Comparison of ENCODE assay signal across 8 cellular contexts in the genomic region with DNA sequence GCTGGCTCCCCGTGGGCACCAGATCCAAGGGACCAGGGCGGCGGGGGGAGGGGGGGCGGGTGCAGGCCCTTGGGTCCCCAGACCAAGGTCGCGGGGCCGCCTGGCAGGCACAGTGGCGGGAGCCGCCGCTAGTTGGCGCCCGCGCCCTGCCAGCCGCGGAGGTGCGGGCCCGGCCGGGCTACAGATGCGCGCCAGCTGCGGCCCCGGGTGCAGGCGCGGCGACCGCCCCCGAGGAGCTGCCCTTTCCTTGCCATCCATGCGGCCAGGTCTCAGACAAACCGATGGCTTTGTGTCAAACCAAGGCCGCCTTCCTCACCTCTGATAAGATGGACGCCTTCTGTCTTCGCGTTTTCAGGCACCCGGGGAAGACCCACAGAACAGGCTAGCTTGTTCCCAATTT. TPM values are rescaled to one million over a fixed set of nuclear protein-coding genes. Genes with fewer than 3 reads are reported as not detected.
DNase-seq lines count a peak whose midpoint lies in the region; ATAC-seq and TF ChIP-seq lines count a peak whose summit lies in the region.

No MANE protein-coding gene starts in this region.

- TF ChIP-seq CTCF in colonic mucosa (IDR thresholded peaks at IDR 0.05) = peak; percentile 87
- peak in 3 of 5 experiments; percentile 80 to 89 (median 81) for TF ChIP-seq CTCF in transverse colon (IDR thresholded peaks at IDR 0.05)

- H3K23ac ChIP-seq in mesendoderm (ENCODE audit: low read length) = peak overlapping the region; percentile 80

- peak overlapping the region; percentile 63 for H3K56ac ChIP-seq in mesendoderm (ENCODE audit: low read length)

- no peak overlapping the region for H2BK5ac ChIP-seq in mesendoderm (ENCODE audit: low read length)

- no peak for TF ChIP-seq POLR2A in transverse colon (IDR thresholded peaks at IDR 0.05)

- no peak overlapping the region for H2BK120ac ChIP-seq in mesendoderm (ENCODE audit: low read depth, low read length)

- no peak overlapping the region for H3K9ac ChIP-seq in colonic mucosa (ENCODE audit: low read depth in 2 of 2, low read length in 2 of 2)
- H3K9ac ChIP-seq in mesendoderm (ENCODE audit: low read length) = no peak overlapping the region

- TF ChIP-seq EP300 in transverse colon (IDR thresholded peaks at IDR 0.05; ENCODE audit: low read depth) = no peak

- H3K27ac ChIP-seq in colonic mucosa = no peak overlapping the region
- H3K27ac ChIP-seq in mesendoderm (ENCODE audit: low read depth, low read length) = no peak overlapping the region
- H3K27ac ChIP-seq in transverse colon = no peak overlapping the region

- no peak overlapping the region for H3K18ac ChIP-seq in mesendoderm (ENCODE audit: low read length)

- DNase-seq in COLO668 (lab: John Stamatoyannopoulos, UW; ENCODE audit: unreplicated experiment) (peak; percentile 69), HuH-7.5 (ENCODE audit: low spot score) (peak; percentile 94), colonic mucosa (no peak), mesendoderm (peak; percentile 52), transverse colon (peak; percentile 64), globus pallidus (ENCODE audit: low spot score) (no peak)
- DNase-seq in activated CD4-positive, CD25-positive, alpha-beta regulatory T cell (lab: John Stamatoyannopoulos, UW) = peak; percentile 44 to 58 (median 54)

- H3K36me3 ChIP-seq in colonic mucosa (no peaks in the 10 kb centered on the region), mesendoderm (ENCODE audit: control insufficient read depth, insufficient read depth, low read length) (no peaks in the 10 kb centered on the region), transverse colon (no peaks in the 10 kb centered on the region)

- in situ Hi-C loops in transverse colon (cut with MboI; ENCODE audit: low pct_ligation_motif_present in 1 of 4, low pct_unique_long_range_greater_than_20kb in 1 of 4, low sequenced_read_pairs in 3 of 4) = loop anchor here in 3 of 4 donors (10.0 to 25.0 kb wide), 3 partner anchors 103 to 173 kb away; no protein-coding TSS in a partner anchor

- peaks cover 13% of the 10 kb centered on the region for H3K4me1 ChIP-seq in colonic mucosa
- peaks cover 3% of the 10 kb centered on the region for H3K4me1 ChIP-seq in mesendoderm (ENCODE audit: control insufficient read depth, low read depth, low read length)
- peaks cover 0 to 40% (median 31%) of the 10 kb centered on the region in 4 donors for H3K4me1 ChIP-seq in transverse colon

- H3K79me1 ChIP-seq in mesendoderm (ENCODE audit: low read length) = no peaks in the 10 kb centered on the region

- H3K9me3 ChIP-seq in colonic mucosa (no peaks in the 10 kb centered on the region), transverse colon (no peaks in the 10 kb centered on the region)

- H4K8ac ChIP-seq in mesendoderm (ENCODE audit: low read depth, low read length) = no peak overlapping the region

- no peak overlapping the region for H2BK15ac ChIP-seq in mesendoderm (replicated peaks; ENCODE audit: low read depth)

- H3K79me2 ChIP-seq in mesendoderm (ENCODE audit: control insufficient read depth, insufficient read depth, low read length) = no peaks in the 10 kb centered on the region

- no peak overlapping the region for H3K4me3 ChIP-seq in colonic mucosa
- H3K4me3 ChIP-seq in mesendoderm (ENCODE audit: low read length) = no peak overlapping the region
- H3K4me3 ChIP-seq in transverse colon = peak overlapping the region in 2 of 4 donors; percentile 8 to 23

- H2AK5ac ChIP-seq in mesendoderm (ENCODE audit: low read length) = no peak overlapping the region

- H3K27me3 ChIP-seq in colonic mucosa = peaks cover 64% of the 10 kb centered on the region
- peaks cover 54% of the 10 kb centered on the region for H3K27me3 ChIP-seq in mesendoderm (ENCODE audit: insufficient read depth, low read length, poor library complexity)
- peaks cover 92% of the 10 kb centered on the region for H3K27me3 ChIP-seq in transverse colon

- H4K5ac ChIP-seq in mesendoderm (ENCODE audit: low read length) = no peak overlapping the region

- ATAC-seq in GM19397 (IDR thresholded peaks at IDR 0.05; ENCODE audit: unreplicated experiment) = no peak

- no peak overlapping the region for H3K4ac ChIP-seq in mesendoderm (ENCODE audit: low read depth, low read length)

- no CpG with 5 or more reads among the region's 34 CpGs for WGBS in mesendoderm (ENCODE audit: extremely low coverage, insufficient coverage, low lambda C conversion rate)
- WGBS in transverse colon (ENCODE audit: low coverage in 1 of 2), 2 donors = 4% methylated on average over 29 of the region's 34 CpGs; no CpG with 5 or more reads in 1 of the 2 donors

- intact Hi-C loops in colonic mucosa (cut with DNase I) = loop anchor here (5.0 kb wide), 3 partner anchors 105 to 270 kb away; no protein-coding TSS in a partner anchor
- intact Hi-C loops in transverse colon (cut with DNase I; ENCODE audit: low total_unique reads) = no loop called here

- H3K4me2 ChIP-seq in mesendoderm (ENCODE audit: low read length) = peak overlapping the region; percentile 33

RNA-seq across cellular contexts. Expression of a gene that starts 2.2 kb away (rescaled TPM):
- total RNA-seq in colonic mucosa (1 to 10 TPM; 1.6 to 3.2 TPM), transverse colon (1 to 10 TPM; 1.5 to 4.8 (median 3.4) TPM)
- polyA plus RNA-seq in mesendoderm (2013, experiment 1 of 2) = 0.53 TPM
- polyA plus RNA-seq in mesendoderm (2013, experiment 2 of 2) = 0.67 TPM

Comparison
In these comparisons a context has a peak if more than half of its experiments do, and no peak if none do; other contexts are left out.
1. DNase-seq: peak in COLO668 (single experiment), HuH-7.5 (single experiment), activated CD4-positive, CD25-positive, alpha-beta regulatory T cell (4 of 4), mesendoderm (single experiment) and transverse colon (single experiment); none in colonic mucosa (single experiment) and globus pallidus (single experiment).